15 cellular contexts compared by ENCODE assay signal in the genomic region with DNA sequence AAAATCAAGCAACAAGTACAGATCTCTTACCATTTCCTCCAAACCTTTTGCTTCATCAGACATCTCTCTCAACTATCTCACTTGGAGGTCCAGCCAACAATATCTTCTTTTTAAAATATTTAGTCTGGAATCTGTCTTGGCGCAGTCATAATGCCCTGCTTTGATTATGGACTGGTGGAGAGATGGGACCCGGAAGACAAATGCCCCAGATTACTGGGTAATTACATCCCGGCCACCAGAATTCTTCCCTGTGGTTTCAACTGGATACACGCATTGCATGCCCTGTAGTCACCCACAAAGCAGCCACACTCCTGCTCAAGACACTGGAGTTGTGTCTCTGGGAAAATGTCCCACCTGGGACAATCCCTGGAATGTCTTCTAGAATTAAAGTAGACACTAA.
DNase-seq lines count a peak whose midpoint lies in the region; ATAC-seq and TF ChIP-seq lines count a peak whose summit lies in the region.
"Had no signal": no experiment of that assay in that cellular context is flagged by ENCODE, and none has a peak within 500 bp of the region (broad histone marks: within the 10 kb centered on the region; RNA-seq: fewer than 3 reads in every experiment).

No MANE protein-coding gene starts in this region.

- H3K4me3 ChIP-seq in mammary epithelial cell (replicated peaks in 1 of 3; ENCODE audit: insufficient read depth in 1 of 3, low read depth in 2 of 3, low read length in 3 of 3), result no peak overlapping the region
- H3K4me3 ChIP-seq in breast epithelium, result no peak overlapping the region

- H3K4me1 Mint-ChIP-seq in activated T-helper 1 cell treated with anti-CD3 and anti-CD28 coated beads, Interleukin-12 subunit alpha, Interleukin-12 subunit beta, Interleukin-2, Interleukin-4 antibody, amounts not matched to agents 30 ng/mL and 10 ng/mL and 1 ng/mL, durations not matched to agents 14 hours and 24 hours and 36 hours (ENCODE audit: low read depth), result peaks cover 21% of the 10 kb centered on the region

- no peak for DNase-seq in mammary epithelial cell
- no peak for DNase-seq in breast epithelium (ENCODE audit: low spot score in 2 of 2)
- peak; percentile 82 for DNase-seq in glomerular visceral epithelial cell (ENCODE audit: extremely low spot score)
- no peak for DNase-seq in NCI-H1417 treated with DMSO at 0.1 percent for 48 hours (lab: John Stamatoyannopoulos, UW)
- no peak for DNase-seq in NCI-H748 treated with DMSO at 0.1 percent for 48 hours (lab: John Stamatoyannopoulos, UW)
- no peak for DNase-seq in activated T-helper 1 cell treated with anti-CD3 and anti-CD28 coated beads, Interleukin-12 subunit alpha, Interleukin-12 subunit beta, Interleukin-2, Interleukin-4 antibody, amounts not matched to agents 30 ng/mL and 10 ng/mL and 1 ng/mL, durations not matched to agents 14 hours and 24 hours and 36 hours (ENCODE audit: low spot score)
- DNase-seq in NCI-H2081 (lab: John Stamatoyannopoulos, UW), result no peak
- DNase-seq: activated CD4-positive, alpha-beta T cell treated with anti-CD3 and anti-CD28 coated beads for 4 hours; activated T-cell treated with anti-CD3 and anti-CD28 coated beads for 4 hours; amygdala; left cardiac atrium; NCI-H1930; SHP77 treated with DMSO at 0.1 percent for 48 hours had no signal

- peak overlapping the region; percentile 20 for H3K4me2 ChIP-seq in mammary epithelial cell (ENCODE audit: insufficient read depth, low read depth, low read length)

- H4K20me1 ChIP-seq in mammary epithelial cell (ENCODE audit: insufficient read depth, low read length), result no peaks in the 10 kb centered on the region

- in situ Hi-C loops in mammary epithelial cell (cut with MboI; ENCODE audit: low sequenced_read_pairs in 2 of 2), result no loop called here

- ATAC-seq in SK-N-SH treated with all-trans-retinoic acid at 6 μM for 48 hours, result peak; percentile 30; the same call in 2 of the 3 replicates
- ATAC-seq: left cardiac atrium had no signal

- no peaks in the 10 kb centered on the region for H3K9me3 ChIP-seq in mammary epithelial cell (replicated peaks; ENCODE audit: insufficient read depth, low read length)
- H3K9me3 ChIP-seq in breast epithelium, result no peaks in the 10 kb centered on the region

- no peaks in the 10 kb centered on the region for H3K79me2 ChIP-seq in mammary epithelial cell (ENCODE audit: insufficient read depth, low read length)

- no peak overlapping the region for H3K27ac ChIP-seq in mammary epithelial cell (ENCODE audit: insufficient read depth, low read depth, low read length)
- H3K27ac ChIP-seq in breast epithelium, result peak overlapping the region in 1 of 2 donors; percentile 51

- H3K27me3 ChIP-seq in mammary epithelial cell (ENCODE audit: insufficient read depth, low read length), result no peaks in the 10 kb centered on the region
- no peaks in the 10 kb centered on the region for H3K27me3 ChIP-seq in breast epithelium

- TSS peak; percentile 41 for BruUV-seq in mammary epithelial cell (replicated peaks; lab: Mats Ljungman, UMichigan)

- H3K9me3 Mint-ChIP-seq in activated T-helper 1 cell treated with anti-CD3 and anti-CD28 coated beads, Interleukin-12 subunit alpha, Interleukin-12 subunit beta, Interleukin-2, Interleukin-4 antibody, amounts not matched to agents 30 ng/mL and 10 ng/mL and 1 ng/mL, durations not matched to agents 14 hours and 24 hours and 36 hours, result no peaks in the 10 kb centered on the region
- H3K9me3 Mint-ChIP-seq: mesothelial cell of epicardium had no signal

- dilution Hi-C loops in mammary epithelial cell (cut with HindIII; ENCODE audit: low sequenced_read_pairs), result no loop called here

- TF ChIP-seq CTCF in mammary epithelial cell (conservative IDR thresholded peaks at IDR 0.05 in 1 of 2, IDR thresholded peaks at IDR 0.05 in 1 of 2; ENCODE audit: extremely low read depth in 1 of 2, insufficient read depth in 1 of 2, low read depth in 1 of 2, low read length in 2 of 2), result no peak
- TF ChIP-seq CTCF in breast epithelium (IDR thresholded peaks at IDR 0.05), result no peak

- no peak for TF ChIP-seq POLR2A in breast epithelium (IDR thresholded peaks at IDR 0.05)

- H3K27me3 Mint-ChIP-seq in activated T-helper 1 cell treated with anti-CD3 and anti-CD28 coated beads, Interleukin-12 subunit alpha, Interleukin-12 subunit beta, Interleukin-2, Interleukin-4 antibody, amounts not matched to agents 30 ng/mL and 10 ng/mL and 1 ng/mL, durations not matched to agents 14 hours and 24 hours and 36 hours (ENCODE audit: insufficient read depth), result no peaks in the 10 kb centered on the region

- CTCF ChIA-PET in mammary epithelial cell (lab: Charles Lee; ENCODE audit: low non-redundant PET), result no interaction called here

- H3K36me3 Mint-ChIP-seq in activated T-helper 1 cell treated with anti-CD3 and anti-CD28 coated beads, Interleukin-12 subunit alpha, Interleukin-12 subunit beta, Interleukin-2, Interleukin-4 antibody, amounts not matched to agents 30 ng/mL and 10 ng/mL and 1 ng/mL, durations not matched to agents 14 hours and 24 hours and 36 hours (ENCODE audit: low read depth), result no peaks in the 10 kb centered on the region
- H3K36me3 Mint-ChIP-seq: mesothelial cell of epicardium had no signal

- H3K4me1 ChIP-seq in mammary epithelial cell (ENCODE audit: insufficient read depth, low read length), result peaks cover 13% of the 10 kb centered on the region
- H3K4me1 ChIP-seq in breast epithelium, result no peaks in the 10 kb centered on the region

- H2AFZ ChIP-seq in mammary epithelial cell (ENCODE audit: low read depth, low read length), result peak overlapping the region; percentile 42

- intact Hi-C loops in mammary epithelial cell (cut with micrococcal nuclease), result no loop called here
- intact Hi-C loops in breast epithelium (cut with DNase I; ENCODE audit: low total_unique reads), result no loop called here
- intact Hi-C loops in activated T-helper 1 cell treated with anti-CD3 and anti-CD28 coated beads, Interleukin-12 subunit alpha, Interleukin-12 subunit beta, Interleukin-2, Interleukin-4 antibody, amounts not matched to agents 30 ng/mL and 10 ng/mL and 1 ng/mL, durations not matched to agents 14 hours and 24 hours and 36 hours (cut with micrococcal nuclease), result no loop called here

- H3K36me3 ChIP-seq in mammary epithelial cell (ENCODE audit: insufficient read depth, low read length), result no peaks in the 10 kb centered on the region
- no peaks in the 10 kb centered on the region for H3K36me3 ChIP-seq in breast epithelium

- no peak overlapping the region for H3K27ac Mint-ChIP-seq in activated T-helper 1 cell treated with anti-CD3 and anti-CD28 coated beads, Interleukin-12 subunit alpha, Interleukin-12 subunit beta, Interleukin-2, Interleukin-4 antibody, amounts not matched to agents 30 ng/mL and 10 ng/mL and 1 ng/mL, durations not matched to agents 14 hours and 24 hours and 36 hours

- H3K9ac ChIP-seq in mammary epithelial cell (ENCODE audit: insufficient read depth, low read length), result no peak overlapping the region

- 15% methylated on average over 4 of the region's 4 CpGs for WGBS in mammary epithelial cell (ENCODE audit: low coverage, missing lambda C conversion rate)

- H3K4me3 Mint-ChIP-seq in activated T-helper 1 cell treated with anti-CD3 and anti-CD28 coated beads, Interleukin-12 subunit alpha, Interleukin-12 subunit beta, Interleukin-2, Interleukin-4 antibody, amounts not matched to agents 30 ng/mL and 10 ng/mL and 1 ng/mL, durations not matched to agents 14 hours and 24 hours and 36 hours, result no peak overlapping the region
- H3K4me3 Mint-ChIP-seq: mesothelial cell of epicardium had no signal

TF ChIP-seq in SK-N-SH treated with all-trans-retinoic acid at 6 μM for 48 hours, 23 proteins besides CTCF, POLR2A, EP300 and RAD21 (continues in another document):
- TF ChIP-seq ARNTL (CRISPR knock-in tag; IDR thresholded peaks at IDR 0.05; ENCODE audit: borderline replicate concordance, low read depth), result no peak
- TF ChIP-seq ZFP3 (CRISPR knock-in tag; IDR thresholded peaks at IDR 0.05), result no peak
- TF ChIP-seq, protein P1, sequence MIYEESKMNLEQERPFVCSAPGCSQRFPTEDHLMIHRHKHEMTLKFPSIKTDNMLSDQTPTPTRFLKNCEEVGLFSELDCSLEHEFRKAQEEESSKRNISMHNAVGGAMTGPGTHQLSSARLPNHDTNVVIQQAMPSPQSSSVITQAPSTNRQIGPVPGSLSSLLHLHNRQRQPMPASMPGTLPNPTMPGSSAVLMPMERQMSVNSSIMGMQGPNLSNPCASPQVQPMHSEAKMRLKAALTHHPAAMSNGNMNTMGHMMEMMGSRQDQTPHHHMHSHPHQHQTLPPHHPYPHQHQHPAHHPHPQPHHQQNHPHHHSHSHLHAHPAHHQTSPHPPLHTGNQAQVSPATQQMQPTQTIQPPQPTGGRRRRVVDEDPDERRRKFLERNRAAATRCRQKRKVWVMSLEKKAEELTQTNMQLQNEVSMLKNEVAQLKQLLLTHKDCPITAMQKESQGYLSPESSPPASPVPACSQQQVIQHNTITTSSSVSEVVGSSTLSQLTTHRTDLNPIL (CRISPR knock-in tag; IDR thresholded peaks at IDR 0.05; ENCODE audit: low read depth), result no peak
- no peak for TF ChIP-seq TOX (CRISPR knock-in tag; IDR thresholded peaks at IDR 0.05; ENCODE audit: borderline replicate concordance)
- TF ChIP-seq GLIS3 (CRISPR knock-in tag; IDR thresholded peaks at IDR 0.05), result no peak
- no peak for TF ChIP-seq ZNF70 (CRISPR knock-in tag; IDR thresholded peaks at IDR 0.05)
- no peak for TF ChIP-seq ZC3H10 (CRISPR knock-in tag; IDR thresholded peaks at IDR 0.05)
- TF ChIP-seq OSR1 (CRISPR knock-in tag; IDR thresholded peaks at IDR 0.05), result no peak
- no peak for TF ChIP-seq SNAI2 (CRISPR knock-in tag; IDR thresholded peaks at IDR 0.05)
- TF ChIP-seq RARB (CRISPR knock-in tag; IDR thresholded peaks at IDR 0.05), result no peak
- no peak for TF ChIP-seq POU6F1 (CRISPR knock-in tag; IDR thresholded peaks at IDR 0.05; ENCODE audit: borderline replicate concordance, low read depth)
